Comparison of ENCODE assay signal across 2 cellular contexts in genomic region chr19:40732304-40732703, GRCh38.
A peak's percentile ranks its signal among the peaks of the same experiment; 100 is the strongest.
TF ChIP-seq lines count a peak whose summit lies in the region.

No MANE protein-coding gene starts in this region.

TF ChIP-seq in HEK293, 187 proteins besides CTCF, POLR2A, EP300 and RAD21:
- TF ChIP-seq, protein P1, sequence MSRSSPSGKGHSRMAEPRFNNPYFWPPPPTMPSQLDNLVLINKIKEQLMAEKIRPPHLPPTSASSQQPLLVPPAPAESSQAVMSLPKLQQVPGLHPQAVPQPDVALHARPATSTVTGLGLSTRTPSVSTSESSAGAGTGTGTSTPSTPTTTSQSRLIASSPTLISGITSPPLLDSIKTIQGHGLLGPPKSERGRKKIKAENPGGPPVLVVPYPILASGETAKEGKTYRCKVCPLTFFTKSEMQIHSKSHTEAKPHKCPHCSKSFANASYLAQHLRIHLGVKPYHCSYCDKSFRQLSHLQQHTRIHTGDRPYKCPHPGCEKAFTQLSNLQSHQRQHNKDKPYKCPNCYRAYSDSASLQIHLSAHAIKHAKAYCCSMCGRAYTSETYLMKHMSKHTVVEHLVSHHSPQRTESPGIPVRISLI (tag by site-specific recombination; IDR thresholded peaks at IDR 0.05), result peak; percentile 53; the same call in 1 of the 2 replicates

TF ChIP-seq in K562, 482 proteins besides CTCF, POLR2A, EP300 and RAD21:
- TF ChIP-seq ZBTB33 (CRISPR knock-in tag; IDR thresholded peaks at IDR 0.05), result peak; percentile 73; the same call in 1 of the 2 replicates
